In genomic region chr11:72421351-72421750, GRCh38 we compare ENCODE assay signal across 20 cellular contexts. TPM values are rescaled to one million over a fixed set of nuclear protein-coding genes. Genes with fewer than 3 reads are reported as not detected.
A peak's percentile ranks its signal among the peaks of the same experiment; 100 is the strongest.
DNase-seq lines count a peak whose midpoint lies in the region; TF ChIP-seq lines count a peak whose summit lies in the region.
"Had no signal": no experiment of that assay in that cellular context is flagged by ENCODE, and none has a peak within 500 bp of the region (broad histone marks: within the 10 kb centered on the region; RNA-seq: fewer than 3 reads in every experiment).

No MANE protein-coding gene starts in this region.

- no peak overlapping the region for H3K23ac ChIP-seq in trophoblast cell (ENCODE audit: low read length)

- H3K79me1 ChIP-seq in trophoblast cell (ENCODE audit: low read length): peaks cover 13% of the 10 kb centered on the region

- peaks cover 9 to 21% of the 10 kb centered on the region in 2 experiments for H3K4me1 ChIP-seq in trophoblast cell (ENCODE audit: control insufficient read depth in 1 of 2, insufficient read depth in 2 of 2, low read length in 2 of 2)
- H3K4me1 ChIP-seq in SJCRH30: peaks cover 11% of the 10 kb centered on the region
- H3K4me1 ChIP-seq: tibial artery had no signal

- H3K4me2 ChIP-seq in trophoblast cell (ENCODE audit: low read length): no peak overlapping the region

- no peak overlapping the region for H4K12ac ChIP-seq in trophoblast cell (ENCODE audit: low read depth, low read length)

- H3K36me3 ChIP-seq in trophoblast cell (ENCODE audit: control insufficient read depth in 1 of 2, insufficient read depth in 2 of 2, low read length in 2 of 2) (peaks cover 0 to 4% of the 10 kb centered on the region in 2 experiments), SJCRH30 (no peaks in the 10 kb centered on the region)
- H3K36me3 ChIP-seq: WERI-Rb-1 had no signal

- H4K8ac ChIP-seq in trophoblast cell (ENCODE audit: low read depth, low read length): no peak overlapping the region

- H3K27me3 ChIP-seq in trophoblast cell (ENCODE audit: insufficient read depth, low read length): no peaks in the 10 kb centered on the region
- no peaks in the 10 kb centered on the region for H3K27me3 ChIP-seq in SJCRH30
- H3K27me3 ChIP-seq: tibial artery had no signal

- H3K14ac ChIP-seq in trophoblast cell (ENCODE audit: low read length): no peak overlapping the region

- TF ChIP-seq CTCF in epithelial cell of esophagus (IDR thresholded peaks at IDR 0.05; ENCODE audit: insufficient read depth, low read depth, low read length, missing control alignments): no peak

- H3K4me3 ChIP-seq in epithelial cell of esophagus (ENCODE audit: low read length) (no peak overlapping the region), trophoblast cell (ENCODE audit: low read depth, low read length) (no peak overlapping the region), SJCRH30 (no peak overlapping the region)
- H3K4me3 ChIP-seq: tibial artery had no signal

- H3K9me3 ChIP-seq in trophoblast cell (ENCODE audit: insufficient read depth, low read depth, low read length): no peaks in the 10 kb centered on the region
- no peaks in the 10 kb centered on the region for H3K9me3 ChIP-seq in SJCRH30 (replicated peaks)
- H3K9me3 ChIP-seq: tibial artery had no signal

- H3K9ac ChIP-seq in trophoblast cell (ENCODE audit: low read length): no peak overlapping the region

- H2BK120ac ChIP-seq in trophoblast cell (ENCODE audit: insufficient read depth, low read length, poor library complexity): no peak overlapping the region

- peak overlapping the region; percentile 93 for H4K91ac ChIP-seq in trophoblast cell (ENCODE audit: low read depth, low read length)

- no peak overlapping the region for H2AK5ac ChIP-seq in trophoblast cell (ENCODE audit: low read length)

- H2BK5ac ChIP-seq in trophoblast cell (ENCODE audit: low read depth, low read length, poor library complexity): peak overlapping the region; percentile 93

- H2BK12ac ChIP-seq in trophoblast cell (ENCODE audit: low read length): no peak overlapping the region

- peak; percentile 24 for DNase-seq in EH (ENCODE audit: low read depth)
- peak; percentile 30 for DNase-seq in LoVo (ENCODE audit: low spot score)
- peak; percentile 46 for DNase-seq in epithelial cell of esophagus (ENCODE audit: low read depth)
- DNase-seq in trophoblast cell: peak; percentile 80 to 82
- no peak for DNase-seq in NCI-H2081 (lab: John Stamatoyannopoulos, UW)
- no peak for DNase-seq in AG20443 (ENCODE audit: low spot score)
- DNase-seq in SJCRH30: no peak
- DNase-seq: activated CD4-positive, alpha-beta T cell treated with anti-CD3 and anti-CD28 coated beads for 48 hours; activated effector memory CD4-positive, alpha-beta T cell treated with Interleukin-2 at 50 U/mL for 16 hours; CD4-positive, CD25-positive, alpha-beta regulatory T cell; DND-41; GOT3; left ventricle myocardium superior; NCI-H1105; NCI-H1930; SHP77 treated with DMSO at 0.1 percent for 48 hours; stimulated activated CD4-positive, alpha-beta T cell treated with anti-CD3 and anti-CD28 coated beads, Interleukin-15, amount 100 ng/mL, for 24 hours; stimulated activated CD4-positive, alpha-beta T cell treated with anti-CD3 and anti-CD28 coated beads, Interleukin-4, amount 100 ng/mL, for 4 hours; tibial artery; WERI-Rb-1 had no signal

- no CpG with 5 or more reads among the region's 6 CpGs for WGBS in trophoblast cell (ENCODE audit: extremely low coverage, insufficient coverage, insufficient read length)

- no peak overlapping the region for H3K4ac ChIP-seq in trophoblast cell (ENCODE audit: low read depth, low read length)

- H2AFZ ChIP-seq in trophoblast cell (ENCODE audit: insufficient read depth, low read length, poor library complexity): no peak overlapping the region

- H3K79me2 ChIP-seq in trophoblast cell (ENCODE audit: control insufficient read depth, insufficient read depth, low read length, poor library complexity): no peaks in the 10 kb centered on the region

- H3K27ac ChIP-seq in trophoblast cell (ENCODE audit: low read depth, low read length): peak overlapping the region; percentile 80
- no peak overlapping the region for H3K27ac ChIP-seq in SJCRH30
- H3K27ac ChIP-seq: tibial artery, WERI-Rb-1 had no signal

- H3K18ac ChIP-seq in trophoblast cell (ENCODE audit: low read length): no peak overlapping the region

RNA-seq across cellular contexts. Expression of gene CLPB, which starts 13.0 kb away (rescaled TPM):
- polyA plus RNA-seq in trophoblast cell (2013): 38.1 and 40.0 TPM in 2 replicates
- 30.4 and 38.5 TPM in 2 replicates for total RNA-seq in SJCRH30 (2014; rRNA removed; shearing (Covaris generic))

Comparison
In these comparisons a context has a peak if more than half of its experiments do, and no peak if none do; other contexts are left out.
1. DNase-seq: peak in EH (single experiment), LoVo (single experiment), epithelial cell of esophagus (single experiment) and trophoblast cell (2 of 2); none in NCI-H2081 (0 of 2), AG20443 (single experiment) and SJCRH30 (0 of 2).